9 cellular contexts compared by ENCODE assay signal in genomic region chr11:64776425-64776824, GRCh38. TPM values are rescaled to one million over a fixed set of nuclear protein-coding genes. Genes with fewer than 3 reads are reported as not detected.
DNase-seq lines count a peak whose midpoint lies in the region; ATAC-seq and TF ChIP-seq lines count a peak whose summit lies in the region.
"Had no signal": no experiment of that assay in that cellular context is flagged by ENCODE, and none has a peak within 500 bp of the region (broad histone marks: within the 10 kb centered on the region; RNA-seq: fewer than 3 reads in every experiment).

No MANE protein-coding gene starts in this region.

- peak overlapping the region; percentile 67 for H3K27ac ChIP-seq in CD8-positive, alpha-beta T cell (ENCODE audit: low read depth, low read length)
- peak overlapping the region; percentile 99 for H3K27ac ChIP-seq in neutrophil

- H3K27me3 ChIP-seq in CD8-positive, alpha-beta T cell (ENCODE audit: insufficient read depth, low read length) = no peaks in the 10 kb centered on the region
- no peaks in the 10 kb centered on the region for H3K27me3 ChIP-seq in NT2/D1 (ENCODE audit: insufficient read depth, insufficient read length)
- H3K27me3 ChIP-seq in neutrophil = no peaks in the 10 kb centered on the region

- DNase-seq in CD8-positive, alpha-beta T cell = no peak
- DNase-seq in NT2/D1 (ENCODE audit: low read depth, low spot score) (no peak), hypothalamus (lab: John Stamatoyannopoulos, UW) (no peak), HPDE6-E6E7 (ENCODE audit: extremely low spot score) (no peak), AG20443 (ENCODE audit: low spot score) (no peak)
- no peak for DNase-seq in effector memory CD8-positive, alpha-beta T cell

- H3K4me3 Mint-ChIP-seq in CD8-positive, alpha-beta T cell = peak overlapping the region; percentile 93
- peak overlapping the region; percentile 90 to 91 for H3K4me3 Mint-ChIP-seq in effector memory CD8-positive, alpha-beta T cell

- H3K4me3 ChIP-seq in CD8-positive, alpha-beta T cell (ENCODE audit: low read depth, low read length) = peak overlapping the region; percentile 97
- H3K4me3 ChIP-seq in NT2/D1 (ENCODE audit: insufficient read length, low read depth) (peak overlapping the region; percentile 95), neutrophil (ENCODE audit: low read depth in 1 of 2, low read length in 1 of 2) (peak overlapping the region; percentile 79 to 95)

- POLR2A ChIA-PET in CD8-positive, alpha-beta T cell (lab: Charles Lee) = interaction anchor here (0.9 to 10.2 kb wide), 5 partner anchors 9 to 103 kb away, joined by 3 to 263 read pairs (median 4); partner anchors contain the start of genes EHD1, PYGM and RASGRP2

- H3K9ac ChIP-seq in NT2/D1 (ENCODE audit: insufficient read length, low read depth) = no peak overlapping the region

- intact Hi-C loops in CD8-positive, alpha-beta T cell (cut with DNase I, micrococcal nuclease) = loop anchor here (1.0 to 10.0 kb wide), 3 partner anchors 12 to 648 kb away; partner anchors contain the start of genes NEAT1 (in 1 of the 2), TM7SF2 (in 1 of the 2) and ZNHIT2 (in 1 of the 2)

- H3K36me3 Mint-ChIP-seq in CD8-positive, alpha-beta T cell = peaks cover 62% of the 10 kb centered on the region
- peaks cover 82% of the 10 kb centered on the region for H3K36me3 Mint-ChIP-seq in effector memory CD8-positive, alpha-beta T cell (ENCODE audit: insufficient read depth)

- TF ChIP-seq CTCF in CD8-positive, alpha-beta T cell (IDR thresholded peaks at IDR 0.05) = no peak
- no peak for TF ChIP-seq CTCF in neutrophil (IDR thresholded peaks at IDR 0.05)

- peaks cover 56% of the 10 kb centered on the region for H3K36me3 ChIP-seq in CD8-positive, alpha-beta T cell (ENCODE audit: insufficient read depth, low read length)
- peaks cover 69% of the 10 kb centered on the region for H3K36me3 ChIP-seq in NT2/D1 (ENCODE audit: insufficient read depth, insufficient read length, low read length)
- H3K36me3 ChIP-seq in neutrophil = peaks cover 53% of the 10 kb centered on the region

- H3K27me3 Mint-ChIP-seq in CD8-positive, alpha-beta T cell (ENCODE audit: low read depth) = no peaks in the 10 kb centered on the region
- no peaks in the 10 kb centered on the region for H3K27me3 Mint-ChIP-seq in effector memory CD8-positive, alpha-beta T cell

- H3K4me1 Mint-ChIP-seq in CD8-positive, alpha-beta T cell (ENCODE audit: low read depth) = peaks cover 81% of the 10 kb centered on the region
- H3K4me1 Mint-ChIP-seq in effector memory CD8-positive, alpha-beta T cell (ENCODE audit: low read depth in 2 of 2) = peaks cover 40 to 71% of the 10 kb centered on the region in 2 donors

- CTCF ChIA-PET in CD8-positive, alpha-beta T cell (lab: Charles Lee) = interaction anchor here (0.7 to 19.3 kb wide), 6 partner anchors 10 to 83 kb away, joined by 3 to 474 read pairs (median 4); partner anchors contain the start of genes MAP4K2 and RASGRP2

- peak overlapping the region; percentile 91 for H3K27ac Mint-ChIP-seq in CD8-positive, alpha-beta T cell
- H3K27ac Mint-ChIP-seq in effector memory CD8-positive, alpha-beta T cell = peak overlapping the region; percentile 90 to 95

- H3K9me3 ChIP-seq in CD8-positive, alpha-beta T cell (ENCODE audit: low read length) = no peaks in the 10 kb centered on the region
- H3K9me3 ChIP-seq in NT2/D1 (ENCODE audit: insufficient read depth, low read length) (no peaks in the 10 kb centered on the region), neutrophil (no peaks in the 10 kb centered on the region)

- H3K9me3 Mint-ChIP-seq in CD8-positive, alpha-beta T cell = no peaks in the 10 kb centered on the region
- no peaks in the 10 kb centered on the region for H3K9me3 Mint-ChIP-seq in effector memory CD8-positive, alpha-beta T cell

- ATAC-seq in CD8-positive, alpha-beta T cell = no peak
- no peak for ATAC-seq in effector memory CD8-positive, alpha-beta T cell (replicated peaks)
- no peak for ATAC-seq in HG03135 (IDR thresholded peaks at IDR 0.05; ENCODE audit: unreplicated experiment)

- peaks cover 76% of the 10 kb centered on the region for H3K4me1 ChIP-seq in CD8-positive, alpha-beta T cell (ENCODE audit: insufficient read depth, low read length)
- H3K4me1 ChIP-seq in NT2/D1 (ENCODE audit: insufficient read depth, insufficient read length) (no peaks in the 10 kb centered on the region), neutrophil (ENCODE audit: control insufficient read depth in 1 of 2, insufficient read depth in 1 of 2, low read depth in 1 of 2, low read length in 1 of 2) (peaks cover 71 to 74% of the 10 kb centered on the region in 2 experiments)

RNA-seq across cellular contexts. Expression of gene SF1, which starts 1.9 kb away (rescaled TPM):
- 1,000 to 10,000 TPM; 1,574 to 1,625 TPM for total RNA-seq in CD8-positive, alpha-beta T cell

RNA-seq across cellular contexts. Expression of gene PYGM, which starts 16.7 kb away (rescaled TPM):
- total RNA-seq in CD8-positive, alpha-beta T cell = 1 to 10 TPM; 4.7 to 5.5 TPM

RNA-seq across cellular contexts. Expression of gene MAP4K2, which starts 26.6 kb away (rescaled TPM):
- total RNA-seq in CD8-positive, alpha-beta T cell = 10 to 100 TPM; 56.2 to 60.1 TPM

RNA-seq across cellular contexts. Expression of gene RASGRP2, which starts 32.5 kb away (rescaled TPM):
- total RNA-seq in CD8-positive, alpha-beta T cell = 100 to 1,000 TPM; 468 to 472 TPM
- total RNA-seq: HT1080 had no signal

RNA-seq across cellular contexts. Expression of gene MEN1, which starts 33.9 kb away (rescaled TPM):
- total RNA-seq in CD8-positive, alpha-beta T cell = 10 to 100 TPM; 17.6 to 19.1 TPM
